ENCODE assay signal across 8 cellular contexts in the genomic region with DNA sequence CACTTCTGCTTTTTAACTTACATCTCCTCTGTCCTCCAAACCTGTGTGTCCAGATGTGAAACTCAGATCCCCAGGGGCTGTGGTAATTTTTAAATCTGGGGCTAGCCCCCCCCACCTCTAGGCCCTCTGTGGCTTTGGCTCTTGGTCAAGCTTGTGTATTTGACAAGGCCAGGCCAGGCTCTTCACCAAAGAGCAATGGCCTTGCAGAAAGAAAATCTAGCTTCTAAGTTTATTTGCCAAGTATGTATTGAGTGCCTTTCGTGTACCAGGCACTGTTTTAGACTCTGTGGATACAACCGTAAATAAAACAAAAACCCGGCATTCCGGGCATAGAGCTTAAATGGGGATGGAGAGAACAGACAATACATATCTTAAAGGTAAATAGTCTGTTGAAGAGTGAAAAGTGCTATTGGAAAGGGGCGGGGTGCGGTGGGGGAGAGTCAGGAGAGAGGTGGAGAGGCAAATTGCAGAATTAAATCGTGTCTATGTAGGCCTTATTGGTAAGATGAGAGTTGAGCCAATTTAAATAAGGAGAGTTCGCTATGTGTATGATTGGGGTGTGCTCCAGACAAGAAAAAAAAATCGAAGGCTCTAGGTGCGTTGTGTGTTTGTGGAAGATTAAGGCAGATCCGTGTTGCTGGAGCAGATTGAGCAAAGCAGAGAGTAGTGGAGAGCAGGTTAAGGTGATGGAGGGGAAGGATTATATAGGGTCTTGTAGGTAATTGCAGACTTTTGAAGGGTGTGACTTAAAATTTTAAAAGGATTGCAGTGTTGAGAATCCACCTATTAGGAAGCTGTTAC. TPM values are rescaled to one million over a fixed set of nuclear protein-coding genes. Genes with fewer than 3 reads are reported as not detected.
DNase-seq lines count a peak whose midpoint lies in the region; FAIRE-seq and TF ChIP-seq lines count a peak whose summit lies in the region.

No MANE protein-coding gene starts in this region.

- no peak for DNase-seq in activated naive CD4-positive, alpha-beta T cell treated with anti-CD3 and anti-CD28 coated beads, Interleukin-2, amount 10 ng/mL, durations not matched to agents 7 days and 5 days
- DNase-seq in activated naive CD4-positive, alpha-beta T cell treated with Interleukin-2 at 50 U/mL for 16 hours = no peak
- DNase-seq in MG63 (peak; percentile 1), H1 (ENCODE audit: low read depth in 1 of 2, low spot score in 2 of 2) (no peak), NCI-H2196 (lab: John Stamatoyannopoulos, UW; ENCODE audit: unreplicated experiment) (no peak), COR-L47 (lab: John Stamatoyannopoulos, UW) (no peak), UCSD-AML1 (lab: John Stamatoyannopoulos, UW; ENCODE audit: unreplicated experiment) (no peak)

- POLR2A ChIA-PET in H1 (lab: Charles Lee; ENCODE audit: partially characterized antibody) = interaction anchor here (1.0 to 1.6 kb wide), 7 partner anchors 10 to 526 kb away, joined by 3 to 5 read pairs (median 3); no protein-coding TSS in a partner anchor

- no peak for FAIRE-seq in H1 (lab: Jason Lieb, UNC)

- no peaks in the 10 kb centered on the region for H3K79me1 ChIP-seq in H1 (ENCODE audit: low read depth, low read length)

- H3K9me3 Mint-ChIP-seq in activated naive CD4-positive, alpha-beta T cell treated with anti-CD3 and anti-CD28 coated beads, Interleukin-2, amount 10 ng/mL, durations not matched to agents 7 days and 5 days = no peaks in the 10 kb centered on the region
- peaks cover 6% of the 10 kb centered on the region for H3K9me3 Mint-ChIP-seq in nephron

- TF ChIP-seq EP300 in H1 (IDR thresholded peaks at IDR 0.05; ENCODE audit: borderline replicate concordance in 1 of 2, low read depth in 2 of 2, low read length in 2 of 2) = no peak

- peak overlapping the region; percentile 97; the same call in 1 of the 2 replicates for H2BK12ac ChIP-seq in H1 (ENCODE audit: low read depth, low read length)

- no peak overlapping the region for H2BK15ac ChIP-seq in H1 (ENCODE audit: low read length)

- H3K4me2 ChIP-seq in H1 (ENCODE audit: insufficient read depth in 1 of 2, low read depth in 2 of 2, low read length in 2 of 2) = peak overlapping the region; percentile 95 to 96

- peak overlapping the region; percentile 97 for H3K27ac Mint-ChIP-seq in activated naive CD4-positive, alpha-beta T cell treated with anti-CD3 and anti-CD28 coated beads, Interleukin-2, amount 10 ng/mL, durations not matched to agents 7 days and 5 days
- peak overlapping the region; percentile 99 for H3K27ac Mint-ChIP-seq in nephron

- no peak for TF ChIP-seq CTCF in H1 (IDR thresholded peaks at IDR 0.05; ENCODE audit: control extremely low read depth in 1 of 3, insufficient read depth in 1 of 3, low read depth in 1 of 3, low read length in 3 of 3)
- no peak for TF ChIP-seq CTCF in nephron (IDR thresholded peaks at IDR 0.05; ENCODE audit: unreplicated experiment in 3 of 3)

- CTCF ChIA-PET in activated naive CD4-positive, alpha-beta T cell treated with anti-CD3 and anti-CD28 coated beads, Interleukin-2, amount 10 ng/mL, durations not matched to agents 7 days and 5 days (lab: Charles Lee) = no interaction called here
- CTCF ChIA-PET in H1 (lab: Charles Lee; ENCODE audit: partially characterized antibody) = interaction anchor here (0.5 to 2.3 kb wide), 4 partner anchors 14 to 258 kb away, joined by 3 to 6 read pairs (median 4); no protein-coding TSS in a partner anchor

- H4K20me1 ChIP-seq in H1 (replicated peaks in 1 of 2; ENCODE audit: control insufficient read depth in 1 of 2, insufficient read depth in 2 of 2, low read length in 2 of 2) = no peaks in the 10 kb centered on the region

- H3K4me1 Mint-ChIP-seq in activated naive CD4-positive, alpha-beta T cell treated with anti-CD3 and anti-CD28 coated beads, Interleukin-2, amount 10 ng/mL, durations not matched to agents 7 days and 5 days = peaks cover 20% of the 10 kb centered on the region
- peaks cover 9% of the 10 kb centered on the region for H3K4me1 Mint-ChIP-seq in nephron

- H3K23ac ChIP-seq in H1 (ENCODE audit: insufficient read length) = no peak overlapping the region

- H3K56ac ChIP-seq in H1 (replicated peaks; ENCODE audit: insufficient read length, low read depth, low read length) = no peak overlapping the region

- no peaks in the 10 kb centered on the region for H3K9me3 ChIP-seq in MG63
- H3K9me3 ChIP-seq in H1 (ENCODE audit: insufficient read depth in 2 of 2, low read depth in 1 of 2, low read length in 1 of 2) = no peaks in the 10 kb centered on the region

- WGBS in H1 (ENCODE audit: extremely low coverage in 1 of 2, insufficient coverage in 1 of 2, insufficient read length in 1 of 2, insufficient replicate concordance in 2 of 2, low coverage in 1 of 2, low lambda C conversion rate in 2 of 2, missing lambda C conversion rate in 1 of 2), 2 experiments = 83% methylated on average over 11 of the region's 11 CpGs; no CpG with 5 or more reads in 1 of the 2 experiments

- peak overlapping the region; percentile 5 for H4K5ac ChIP-seq in H1 (ENCODE audit: insufficient read length, low read depth, low read length)

- no peak for TF ChIP-seq POLR2A in H1 (IDR thresholded peaks at IDR 0.05; ENCODE audit: control extremely low read depth in 1 of 2, low read depth in 2 of 2, low read length in 2 of 2)

- no peak for TF ChIP-seq RAD21 in H1 (IDR thresholded peaks at IDR 0.05 in 1 of 2, conservative IDR thresholded peaks at IDR 0.05 in 1 of 2; ENCODE audit: low read depth in 2 of 2, low read length in 2 of 2)

- H4K8ac ChIP-seq in H1 (ENCODE audit: extremely low read depth, insufficient read depth, low read length) = peak overlapping the region; percentile 100; the same call in 1 of the 2 replicates

- H2AK5ac ChIP-seq in H1 (ENCODE audit: low read depth, low read length) = peak overlapping the region; percentile 24; the same call in 1 of the 2 replicates

- peaks cover 14% of the 10 kb centered on the region for H3K23me2 ChIP-seq in H1 (ENCODE audit: low read depth, low read length)

- H3K27ac ChIP-seq in H1 (ENCODE audit: low read depth, low read length) = peak overlapping the region; percentile 100

- peak overlapping the region; percentile 97 for H3K18ac ChIP-seq in H1 (ENCODE audit: extremely low read depth, low read length)

- peak overlapping the region; percentile 89 for H3K4me3 Mint-ChIP-seq in activated naive CD4-positive, alpha-beta T cell treated with anti-CD3 and anti-CD28 coated beads, Interleukin-2, amount 10 ng/mL, durations not matched to agents 7 days and 5 days
- peak overlapping the region; percentile 95 to 98 (median 96) for H3K4me3 Mint-ChIP-seq in nephron

- H3K27me3 ChIP-seq in MG63 (no peaks in the 10 kb centered on the region), H1 (replicated peaks in 1 of 4; ENCODE audit: control insufficient read depth in 3 of 4, extremely low read depth in 1 of 4, insufficient read depth in 3 of 4, low read length in 3 of 4) (peaks cover 0 to 1% (median 0%) of the 10 kb centered on the region in 4 experiments; a peak in 1 of 7 replicates)

- peak overlapping the region; percentile 100 for H2BK5ac ChIP-seq in H1 (ENCODE audit: low read depth, low read length)

- H3K4me3 ChIP-seq in MG63 = peak overlapping the region; percentile 81
- H3K4me3 ChIP-seq in H1 (ENCODE audit: extremely low read depth in 1 of 4, insufficient read depth in 2 of 4, low read depth in 3 of 4, low read length in 4 of 4) = peak overlapping the region; percentile 48 to 79 (median 68)

- no peak overlapping the region for H3K14ac ChIP-seq in H1 (ENCODE audit: insufficient read length)

- H2AFZ ChIP-seq in H1 (ENCODE audit: low read length) = peak overlapping the region; percentile 81; the same call in 1 of the 2 replicates

- no peaks in the 10 kb centered on the region for H3K36me3 ChIP-seq in MG63
- no peaks in the 10 kb centered on the region for H3K36me3 ChIP-seq in H1 (ENCODE audit: control insufficient read depth in 2 of 4, insufficient read depth in 4 of 4, low read length in 3 of 4)

- H3K79me2 ChIP-seq in H1 (ENCODE audit: control insufficient read depth in 1 of 2, insufficient read depth in 2 of 2, low read length in 2 of 2) = 0 out of 4 replicates have a peak, but pooled peaks cover 0 to 4% of the 10 kb centered on the region in 2 experiments

- H3K4me1 ChIP-seq in H1 (replicated peaks in 1 of 4; ENCODE audit: control insufficient read depth in 3 of 4, insufficient read depth in 4 of 4, low read length in 3 of 4) = peaks cover 3 to 28% (median 25%) of the 10 kb centered on the region in 4 experiments; a peak in 6 of 7 replicates

- H2BK20ac ChIP-seq in H1 (ENCODE audit: low read length) = 0 out of 2 replicates have a peak overlapping the region, but pooled peaks have one; percentile 62

- peak overlapping the region; percentile 82 for H4K91ac ChIP-seq in H1 (replicated peaks; ENCODE audit: insufficient read length, low read length)

- no peaks in the 10 kb centered on the region for H3K36me3 Mint-ChIP-seq in activated naive CD4-positive, alpha-beta T cell treated with anti-CD3 and anti-CD28 coated beads, Interleukin-2, amount 10 ng/mL, durations not matched to agents 7 days and 5 days
- peaks cover 18% of the 10 kb centered on the region for H3K36me3 Mint-ChIP-seq in nephron (ENCODE audit: low read depth)

- peak overlapping the region; percentile 60 for H2BK120ac ChIP-seq in H1 (replicated peaks; ENCODE audit: low read depth, low read length)

- peaks cover 3% of the 10 kb centered on the region for H3K27me3 Mint-ChIP-seq in activated naive CD4-positive, alpha-beta T cell treated with anti-CD3 and anti-CD28 coated beads, Interleukin-2, amount 10 ng/mL, durations not matched to agents 7 days and 5 days
- H3K27me3 Mint-ChIP-seq in nephron (ENCODE audit: low read depth) = no peaks in the 10 kb centered on the region

- H3K4ac ChIP-seq in H1 (replicated peaks; ENCODE audit: insufficient read length, low read depth, low read length) = peak overlapping the region; percentile 65

- H3K9ac ChIP-seq in H1 (replicated peaks in 1 of 4; ENCODE audit: extremely low read depth in 1 of 4, low read depth in 3 of 4, low read length in 3 of 4) = peak overlapping the region in 3 of 4 experiments; percentile 74 to 99 (median 99); a peak in 5 of 7 replicates

TF ChIP-seq in H1, 55 proteins besides CTCF, POLR2A, EP300 and RAD21 (continues in another document):
- TF ChIP-seq CHD2 (IDR thresholded peaks at IDR 0.05; ENCODE audit: low read length) (no peak), SIN3A (conservative IDR thresholded peaks at IDR 0.05 in 1 of 2, IDR thresholded peaks at IDR 0.05 in 1 of 2; ENCODE audit: low read depth in 1 of 2, low read length in 2 of 2) (no peak), POU5F1 (IDR thresholded peaks at IDR 0.05; ENCODE audit: low read depth, low read length) (no peak)

RNA-seq across cellular contexts. Expression of a gene that starts 0.8 kb away (rescaled TPM):
- total RNA-seq in MG63 (2014; rRNA removed; shearing (Covaris generic); ENCODE audit: low replicate concordance) = 13.8 and 23.2 TPM in 2 replicates
- total RNA-seq in H1 (2021; fragmentation: NEBNext Ultra II Directional; extraction: Animal tissue kit (Norgen Biotek cat#: 25700)) = 27.5 and 30.5 TPM in 2 replicates
- polyA plus RNA-seq in H1 (2011; rRNA removed) = 14.5 and 21.6 TPM in 2 replicates
- polyA plus RNA-seq in H1 (2011; cell fraction: cytosol; rRNA removed) = 26.7 TPM
- polyA plus RNA-seq in H1 (2011; cell fraction: nucleus; rRNA removed) = 44.1 TPM
- polyA plus RNA-seq in H1 (2012, experiment 1 of 2) = 32.0 to 36.8 TPM (median 33.8 TPM) in 4 replicates
- 3.1 TPM for polyA plus RNA-seq in H1 (2012, experiment 2 of 2)
- polyA plus RNA-seq in H1 (2013, experiment 1 of 2) = 13.6 TPM
- 13.3 TPM for polyA plus RNA-seq in H1 (2013, experiment 2 of 2)
- 53.4 and 56.3 TPM in 2 replicates for polyA minus RNA-seq in H1 (2011; rRNA and poly(A)+ RNA removed)
- 13.4 TPM for polyA minus RNA-seq in H1 (2011; cell fraction: cytosol; rRNA and poly(A)+ RNA removed)
- polyA minus RNA-seq in H1 (2011; cell fraction: nucleus; rRNA and poly(A)+ RNA removed) = 125 TPM
